Comparison of ENCODE assay signal across 1 cellular context in the genomic region with DNA sequence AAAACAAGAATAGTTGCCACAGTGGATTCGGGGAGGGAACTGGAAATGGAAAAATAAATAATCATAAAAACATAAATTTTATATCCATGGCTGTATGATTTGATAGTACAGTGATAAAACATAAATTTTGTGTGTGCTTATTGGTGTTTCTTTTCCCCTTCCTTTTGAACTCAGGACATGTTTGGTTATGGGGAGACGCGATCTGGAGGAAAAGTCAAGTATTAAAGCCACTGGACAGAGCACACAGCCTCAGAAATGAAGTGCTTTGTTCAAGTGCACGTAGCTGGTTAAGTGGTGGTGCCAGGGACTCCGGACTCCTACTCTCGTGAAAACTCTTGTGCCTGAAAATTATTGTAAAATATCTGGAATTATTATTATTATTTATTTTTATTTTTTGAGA.
TF ChIP-seq lines count a peak whose summit lies in the region.

No MANE protein-coding gene starts in this region.

TF ChIP-seq in HepG2, 621 proteins besides CTCF, POLR2A, EP300 and RAD21:
- TF ChIP-seq STAG1 (CRISPR knock-in tag; IDR thresholded peaks at IDR 0.05) (no peak), TP53 (CRISPR knock-in tag; conservative IDR thresholded peaks at IDR 0.05) (no peak)
- TF ChIP-seq, protein P1, sequence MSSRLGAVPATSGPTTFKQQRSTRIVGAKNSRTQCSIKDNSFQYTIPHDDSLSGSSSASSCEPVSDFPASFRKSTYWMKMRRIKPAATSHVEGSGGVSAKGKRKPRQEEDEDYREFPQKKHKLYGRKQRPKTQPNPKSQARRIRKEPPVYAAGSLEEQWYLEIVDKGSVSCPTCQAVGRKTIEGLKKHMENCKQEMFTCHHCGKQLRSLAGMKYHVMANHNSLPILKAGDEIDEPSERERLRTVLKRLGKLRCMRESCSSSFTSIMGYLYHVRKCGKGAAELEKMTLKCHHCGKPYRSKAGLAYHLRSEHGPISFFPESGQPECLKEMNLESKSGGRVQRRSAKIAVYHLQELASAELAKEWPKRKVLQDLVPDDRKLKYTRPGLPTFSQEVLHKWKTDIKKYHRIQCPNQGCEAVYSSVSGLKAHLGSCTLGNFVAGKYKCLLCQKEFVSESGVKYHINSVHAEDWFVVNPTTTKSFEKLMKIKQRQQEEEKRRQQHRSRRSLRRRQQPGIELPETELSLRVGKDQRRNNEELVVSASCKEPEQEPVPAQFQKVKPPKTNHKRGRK (CRISPR knock-in tag; IDR thresholded peaks at IDR 0.05): no peak
- TF ChIP-seq, protein P2, sequence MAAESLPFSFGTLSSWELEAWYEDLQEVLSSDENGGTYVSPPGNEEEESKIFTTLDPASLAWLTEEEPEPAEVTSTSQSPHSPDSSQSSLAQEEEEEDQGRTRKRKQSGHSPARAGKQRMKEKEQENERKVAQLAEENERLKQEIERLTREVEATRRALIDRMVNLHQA (CRISPR knock-in tag; IDR thresholded peaks at IDR 0.05): no peak
